In the genomic region with DNA sequence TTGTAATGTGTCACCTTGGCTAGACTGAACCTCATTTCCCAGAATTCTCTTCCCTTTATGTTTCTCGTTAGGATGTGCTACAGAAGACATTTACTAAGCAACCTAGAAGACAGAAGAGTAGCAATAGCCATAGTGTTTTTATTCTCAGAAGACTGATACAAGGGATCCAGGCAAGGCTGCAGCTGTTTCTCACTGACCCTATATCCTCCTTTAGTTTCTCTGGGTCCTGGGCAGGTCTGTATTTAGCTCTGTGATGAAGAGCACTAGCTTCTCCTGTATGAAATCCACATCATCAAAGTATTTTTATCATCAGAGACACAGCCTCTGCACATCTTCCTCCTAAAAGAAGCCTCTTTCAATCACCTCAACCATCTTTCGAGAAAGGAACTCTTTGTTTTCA, we compare ENCODE assay signal across 27 cellular contexts.
DNase-seq lines count a peak whose midpoint lies in the region; ATAC-seq and TF ChIP-seq lines count a peak whose summit lies in the region.
"Had no signal": no experiment of that assay in that cellular context is flagged by ENCODE, and none has a peak within 500 bp of the region (broad histone marks: within the 10 kb centered on the region; RNA-seq: fewer than 3 reads in every experiment).

No MANE protein-coding gene starts in this region.

- peak overlapping the region; percentile 23 for H3K4me3 ChIP-seq in CD8-positive, alpha-beta memory T cell (ENCODE audit: low read length)
- no peak overlapping the region for H3K4me3 ChIP-seq in left lung
- H3K4me3 ChIP-seq: esophagus muscularis mucosa, heart right ventricle, lung, neural progenitor cell, SK-N-MC, spleen had no signal

- TF ChIP-seq CTCF in natural killer cell (IDR thresholded peaks at IDR 0.05): no peak
- TF ChIP-seq CTCF in left lung (IDR thresholded peaks at IDR 0.05): no peak

- H3K27me3 Mint-ChIP-seq in T-helper 1 cell treated with Interleukin-12 subunit alpha and Interleukin-12 subunit beta and Interleukin-4 antibody, amounts not matched to agents 30 μg/mL and 1 μg/mL, for 36 hours (ENCODE audit: low read depth): peaks cover 4% of the 10 kb centered on the region
- H3K27me3 Mint-ChIP-seq in CD8-positive, alpha-beta memory T cell: no peaks in the 10 kb centered on the region
- no peaks in the 10 kb centered on the region for H3K27me3 Mint-ChIP-seq in activated T-helper 2 cell treated with anti-CD3 and anti-CD28 coated beads, Interferon-gamma antibody, Interleukin-2, Interleukin-4, amounts not matched to agents 10 μg/mL and 5 μg/mL and 100 μg/mL, durations not matched to agents 14 hours and 24 hours and 36 hours (ENCODE audit: low read depth)
- H3K27me3 Mint-ChIP-seq in natural killer cell (ENCODE audit: low read depth in 2 of 2): no peaks in the 10 kb centered on the region
- H3K27me3 Mint-ChIP-seq: CD4-positive, alpha-beta T cell had no signal

- POLR2A ChIA-PET in CD8-positive, alpha-beta memory T cell (lab: Charles Lee): no interaction called here

- no peak for DNase-seq in T-helper 1 cell
- DNase-seq in CD8-positive, alpha-beta memory T cell: no peak
- DNase-seq in activated T-helper 2 cell treated with anti-CD3 and anti-CD28 coated beads, Interferon-gamma antibody, Interleukin-2, Interleukin-4, amounts not matched to agents 10 μg/mL and 5 μg/mL and 100 μg/mL, durations not matched to agents 14 hours and 24 hours and 36 hours (ENCODE audit: low spot score): no peak
- DNase-seq in natural killer cell: no peak
- no peak for DNase-seq in stimulated activated CD4-positive, alpha-beta T cell treated with anti-CD3 and anti-CD28 coated beads, Interleukin-4, amount 100 ng/mL, for 1 hour
- no peak for DNase-seq in left lung
- DNase-seq: activated naive CD4-positive, alpha-beta T cell treated with anti-CD3 and anti-CD28 coated beads, Interleukin-2, amount 50 U/mL, for 16 hours; aorta; cortex of kidney; endodermal cell; foreskin keratinocyte; heart right ventricle; NCI-H1417; NCI-H2081; NCI-H345; NCI-H774; right cardiac atrium; spleen had no signal

- peak overlapping the region; percentile 14 for H3K4me3 Mint-ChIP-seq in T-helper 1 cell treated with Interleukin-12 subunit alpha and Interleukin-12 subunit beta and Interleukin-4 antibody, amounts not matched to agents 30 μg/mL and 1 μg/mL, for 36 hours
- H3K4me3 Mint-ChIP-seq in CD8-positive, alpha-beta memory T cell: peak overlapping the region in 6 of 7 donors; percentile 7 to 66 (median 41)
- no peak overlapping the region for H3K4me3 Mint-ChIP-seq in activated T-helper 2 cell treated with anti-CD3 and anti-CD28 coated beads, Interferon-gamma antibody, Interleukin-2, Interleukin-4, amounts not matched to agents 10 μg/mL and 5 μg/mL and 100 μg/mL, durations not matched to agents 14 hours and 24 hours and 36 hours (ENCODE audit: low read depth)
- H3K4me3 Mint-ChIP-seq in natural killer cell: peak overlapping the region; percentile 68
- H3K4me3 Mint-ChIP-seq: CD4-positive, alpha-beta T cell; endodermal cell; neural progenitor cell had no signal

- H3K27me3 ChIP-seq in CD8-positive, alpha-beta memory T cell (ENCODE audit: insufficient read depth, low read length, poor library complexity, severe bottlenecking): no peaks in the 10 kb centered on the region
- no peaks in the 10 kb centered on the region for H3K27me3 ChIP-seq in left lung
- H3K27me3 ChIP-seq: esophagus muscularis mucosa, foreskin keratinocyte, heart right ventricle, neural progenitor cell, spleen had no signal

- H3K27ac Mint-ChIP-seq in T-helper 1 cell treated with Interleukin-12 subunit alpha and Interleukin-12 subunit beta and Interleukin-4 antibody, amounts not matched to agents 30 μg/mL and 1 μg/mL, for 36 hours: peak overlapping the region; percentile 85
- H3K27ac Mint-ChIP-seq in CD8-positive, alpha-beta memory T cell: peak overlapping the region; percentile 35 to 89 (median 78)
- H3K27ac Mint-ChIP-seq in activated T-helper 2 cell treated with anti-CD3 and anti-CD28 coated beads, Interferon-gamma antibody, Interleukin-2, Interleukin-4, amounts not matched to agents 10 μg/mL and 5 μg/mL and 100 μg/mL, durations not matched to agents 14 hours and 24 hours and 36 hours: peak overlapping the region; percentile 76
- peak overlapping the region; percentile 85 to 87 for H3K27ac Mint-ChIP-seq in natural killer cell
- H3K27ac Mint-ChIP-seq: CD4-positive, alpha-beta T cell; endodermal cell; neural progenitor cell had no signal

- ATAC-seq in natural killer cell (peak in 2 of 3 donors; percentile 6 to 36), left lung (no peak), HG02678 (IDR thresholded peaks at IDR 0.05; ENCODE audit: unreplicated experiment) (no peak)
- ATAC-seq: foreskin keratinocyte, heart right ventricle, right cardiac atrium had no signal

- H3K9me3 Mint-ChIP-seq in T-helper 1 cell treated with Interleukin-12 subunit alpha and Interleukin-12 subunit beta and Interleukin-4 antibody, amounts not matched to agents 30 μg/mL and 1 μg/mL, for 36 hours: peaks cover 12% of the 10 kb centered on the region
- peaks cover 0 to 7% (median 4%) of the 10 kb centered on the region in 5 donors for H3K9me3 Mint-ChIP-seq in CD8-positive, alpha-beta memory T cell
- peaks cover 25% of the 10 kb centered on the region for H3K9me3 Mint-ChIP-seq in activated T-helper 2 cell treated with anti-CD3 and anti-CD28 coated beads, Interferon-gamma antibody, Interleukin-2, Interleukin-4, amounts not matched to agents 10 μg/mL and 5 μg/mL and 100 μg/mL, durations not matched to agents 14 hours and 24 hours and 36 hours
- peaks cover 0 to 4% of the 10 kb centered on the region in 2 donors for H3K9me3 Mint-ChIP-seq in natural killer cell
- H3K9me3 Mint-ChIP-seq: CD4-positive, alpha-beta T cell; endodermal cell; neural progenitor cell had no signal

- peaks cover 36% of the 10 kb centered on the region for H3K36me3 Mint-ChIP-seq in T-helper 1 cell treated with Interleukin-12 subunit alpha and Interleukin-12 subunit beta and Interleukin-4 antibody, amounts not matched to agents 30 μg/mL and 1 μg/mL, for 36 hours (ENCODE audit: low read depth)
- peaks cover 16 to 37% (median 36%) of the 10 kb centered on the region in 3 donors for H3K36me3 Mint-ChIP-seq in CD8-positive, alpha-beta memory T cell
- H3K36me3 Mint-ChIP-seq in activated T-helper 2 cell treated with anti-CD3 and anti-CD28 coated beads, Interferon-gamma antibody, Interleukin-2, Interleukin-4, amounts not matched to agents 10 μg/mL and 5 μg/mL and 100 μg/mL, durations not matched to agents 14 hours and 24 hours and 36 hours (ENCODE audit: low read depth): peaks cover 57% of the 10 kb centered on the region
- peaks cover 14% of the 10 kb centered on the region for H3K36me3 Mint-ChIP-seq in natural killer cell
- H3K36me3 Mint-ChIP-seq: neural progenitor cell had no signal

- no peaks in the 10 kb centered on the region for H3K36me3 ChIP-seq in CD8-positive, alpha-beta memory T cell (ENCODE audit: insufficient read depth, low read length)
- peaks cover 0 to 3% of the 10 kb centered on the region in 2 donors for H3K36me3 ChIP-seq in left lung
- H3K36me3 ChIP-seq: neural progenitor cell had no signal

- H3K27ac ChIP-seq in CD8-positive, alpha-beta memory T cell (ENCODE audit: low read depth, low read length): no peak overlapping the region
- H3K27ac ChIP-seq in left lung: no peak overlapping the region
- H3K27ac ChIP-seq: 22Rv1, esophagus muscularis mucosa, foreskin keratinocyte, neural progenitor cell, parathyroid adenoma, SK-N-MC, spleen had no signal

- intact Hi-C loops in activated T-helper 2 cell treated with anti-CD3 and anti-CD28 coated beads, Interferon-gamma antibody, Interleukin-2, Interleukin-4, amounts not matched to agents 10 μg/mL and 5 μg/mL and 100 μg/mL, durations not matched to agents 14 hours and 24 hours and 36 hours (cut with micrococcal nuclease): loop anchor here (10.0 kb wide), 1 partner anchor 440 kb away; no protein-coding TSS in a partner anchor
- intact Hi-C loops in natural killer cell (cut with micrococcal nuclease) (loop anchor here (5.0 kb wide), 2 partner anchors 42 to 353 kb away; no protein-coding TSS in a partner anchor), left lung (cut with DNase I) (no loop called here)

- peaks cover 34% of the 10 kb centered on the region for H3K4me1 Mint-ChIP-seq in T-helper 1 cell treated with Interleukin-12 subunit alpha and Interleukin-12 subunit beta and Interleukin-4 antibody, amounts not matched to agents 30 μg/mL and 1 μg/mL, for 36 hours (ENCODE audit: low read depth)
- peaks cover 32 to 39% (median 34%) of the 10 kb centered on the region in 3 donors for H3K4me1 Mint-ChIP-seq in CD8-positive, alpha-beta memory T cell
- peaks cover 46% of the 10 kb centered on the region for H3K4me1 Mint-ChIP-seq in activated T-helper 2 cell treated with anti-CD3 and anti-CD28 coated beads, Interferon-gamma antibody, Interleukin-2, Interleukin-4, amounts not matched to agents 10 μg/mL and 5 μg/mL and 100 μg/mL, durations not matched to agents 14 hours and 24 hours and 36 hours (ENCODE audit: low read depth)
- H3K4me1 Mint-ChIP-seq in natural killer cell: peaks cover 41 to 45% of the 10 kb centered on the region in 2 donors

- CTCF ChIA-PET in CD8-positive, alpha-beta memory T cell (lab: Charles Lee): interaction anchor here (1.4 kb wide), 1 partner anchor 37 kb away, joined by 3 read pairs; no protein-coding TSS in a partner anchor

- no peaks in the 10 kb centered on the region for H3K9me3 ChIP-seq in CD8-positive, alpha-beta memory T cell (ENCODE audit: low read length)
- H3K9me3 ChIP-seq in left lung: no peaks in the 10 kb centered on the region
- H3K9me3 ChIP-seq: esophagus muscularis mucosa had no signal

- peaks cover 4% of the 10 kb centered on the region for H3K4me1 ChIP-seq in CD8-positive, alpha-beta memory T cell (ENCODE audit: insufficient read depth, low read length)
- peaks cover 0 to 13% of the 10 kb centered on the region in 2 donors for H3K4me1 ChIP-seq in left lung
- H3K4me1 ChIP-seq: esophagus muscularis mucosa, foreskin keratinocyte had no signal

Comparison
In these comparisons a context has a peak if more than half of its experiments do, and no peak if none do; other contexts are left out.
1. ATAC-seq: peak in natural killer cell (2 of 3); none in left lung (single experiment) and HG02678 (single experiment).
2. intact Hi-C loops: an anchor here in activated T-helper 2 cell treated with anti-CD3 and anti-CD28 coated beads, Interferon-gamma antibody, Interleukin-2, Interleukin-4, amounts not matched to agents 10 μg/mL and 5 μg/mL and 100 μg/mL, durations not matched to agents 14 hours and 24 hours and 36 hours (10.0 kb wide) and natural killer cell (5.0 kb wide); none called in left lung.
3. Peak in every context shown above with its lines, with median percentiles within 50 percentile points of each other: H3K27ac Mint-ChIP-seq.